ENCODE assay signal across 9 cellular contexts in the genomic region with DNA sequence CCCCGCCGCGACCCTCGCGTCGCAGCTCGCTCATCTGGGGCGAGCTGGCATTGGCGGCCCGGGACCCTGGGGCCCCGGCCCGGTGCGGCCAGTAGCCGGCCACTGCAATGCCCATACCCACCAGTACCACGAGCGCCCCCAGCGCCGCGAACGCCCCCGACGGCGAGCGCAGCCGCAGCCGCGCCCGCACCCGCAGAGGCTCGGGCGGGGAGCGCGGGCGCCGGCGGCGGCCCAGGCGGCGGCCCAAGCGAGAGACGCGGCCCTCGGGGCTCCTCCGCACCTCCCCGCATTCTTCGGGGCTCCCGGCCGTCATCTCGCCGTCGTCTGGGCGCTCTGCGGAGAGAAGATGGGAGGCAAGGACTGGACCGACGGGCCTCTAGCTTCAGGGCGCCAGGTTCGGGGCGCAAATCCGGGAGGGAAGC. TPM values are rescaled to one million over a fixed set of nuclear protein-coding genes. Genes with fewer than 3 reads are reported as not detected.
A peak's percentile ranks its signal among the peaks of the same experiment; 100 is the strongest.
DNase-seq lines count a peak whose midpoint lies in the region; ATAC-seq and TF ChIP-seq lines count a peak whose summit lies in the region.
"Had no signal": no experiment of that assay in that cellular context is flagged by ENCODE, and none has a peak within 500 bp of the region (broad histone marks: within the 10 kb centered on the region; RNA-seq: fewer than 3 reads in every experiment).

No MANE protein-coding gene starts in this region.

- no peaks in the 10 kb centered on the region for H3K9me3 Mint-ChIP-seq in naive thymus-derived CD8-positive, alpha-beta T cell

- no peaks in the 10 kb centered on the region for H4K20me1 ChIP-seq in GM23248 (ENCODE audit: insufficient read depth)

- H3K27ac ChIP-seq in A673 (ENCODE audit: low read depth, low read length, poor library complexity, severe bottlenecking) (no peak overlapping the region), GM23248 (no peak overlapping the region)
- H3K27ac ChIP-seq in effector memory CD4-positive, alpha-beta T cell (ENCODE audit: insufficient read depth, low read length, poor library complexity, severe bottlenecking), result no peak overlapping the region

- peaks cover 9% of the 10 kb centered on the region for H3K4me1 ChIP-seq in A673 (ENCODE audit: insufficient read depth, low read length, poor library complexity, severe bottlenecking)
- no peaks in the 10 kb centered on the region for H3K4me1 ChIP-seq in GM23248 (ENCODE audit: insufficient read depth)
- peaks cover 22% of the 10 kb centered on the region for H3K4me1 ChIP-seq in effector memory CD4-positive, alpha-beta T cell (ENCODE audit: control insufficient read depth, insufficient read depth, low read length, poor library complexity, severe bottlenecking)

- ATAC-seq in naive thymus-derived CD8-positive, alpha-beta T cell, result peak; percentile 14 to 19
- ATAC-seq in GM18868 (IDR thresholded peaks at IDR 0.05; ENCODE audit: unreplicated experiment), result no peak

- H2AFZ ChIP-seq in GM23248, result peak overlapping the region; percentile 62

- peak overlapping the region in 3 of 10 donors; percentile 36 to 77 (median 45) for H3K4me3 Mint-ChIP-seq in naive thymus-derived CD8-positive, alpha-beta T cell

- H3K9me2 ChIP-seq in GM23248 (ENCODE audit: insufficient read depth), result no peaks in the 10 kb centered on the region

- no peak overlapping the region for H3K27ac Mint-ChIP-seq in naive thymus-derived CD8-positive, alpha-beta T cell

- DNase-seq in A673 (ENCODE audit: low spot score) (peak; percentile 44), GM23248 (peak; percentile 46), NCI-H82 (lab: John Stamatoyannopoulos, UW) (no peak), NCI-H1694 (lab: John Stamatoyannopoulos, UW) (no peak), NCI-H2171 treated with DMSO at 0.1 percent for 48 hours (lab: John Stamatoyannopoulos, UW) (no peak)
- DNase-seq in effector memory CD4-positive, alpha-beta T cell, result no peak
- peak in 3 of 10 donors; percentile 7 to 22 (median 10) for DNase-seq in naive thymus-derived CD8-positive, alpha-beta T cell

- in situ Hi-C loops in GM23248 (cut with MboI), result no loop called here

- H3K9me3 ChIP-seq in A673 (ENCODE audit: low read depth, low read length, poor library complexity, severe bottlenecking) (no peaks in the 10 kb centered on the region), GM23248 (ENCODE audit: low read depth) (no peaks in the 10 kb centered on the region)
- H3K9me3 ChIP-seq in effector memory CD4-positive, alpha-beta T cell (ENCODE audit: control insufficient read depth, low read length), result no peaks in the 10 kb centered on the region
- H3K9me3 ChIP-seq: body of pancreas had no signal

- peaks cover 26% of the 10 kb centered on the region for H3K36me3 ChIP-seq in A673 (ENCODE audit: insufficient read depth, low read length, poor library complexity, severe bottlenecking)
- H3K36me3 ChIP-seq in GM23248 (ENCODE audit: low read depth), result peaks cover 3% of the 10 kb centered on the region; the same call in 1 of the 2 replicates
- peaks cover 15% of the 10 kb centered on the region for H3K36me3 ChIP-seq in effector memory CD4-positive, alpha-beta T cell (ENCODE audit: control insufficient read depth, insufficient read depth, low read length)

- H3K9ac ChIP-seq in GM23248, result peak overlapping the region; percentile 89

- 0 to 5% methylated on average over 8 to 53 of the region's 59 CpGs for WGBS in GM23248 (ENCODE audit: low coverage in 1 of 2, low lambda C conversion rate in 2 of 2, missing lambda C conversion rate in 2 of 2), 2 experiments

- 0 out of 2 replicates have a peak, but pooled peaks cover 7% of the 10 kb centered on the region for H3K79me2 ChIP-seq in GM23248 (ENCODE audit: insufficient read depth)

- peaks cover 8 to 27% (median 12%) of the 10 kb centered on the region in 5 donors for H3K27me3 Mint-ChIP-seq in naive thymus-derived CD8-positive, alpha-beta T cell

- H3K36me3 Mint-ChIP-seq in naive thymus-derived CD8-positive, alpha-beta T cell, result peaks cover 0 to 37% (median 10%) of the 10 kb centered on the region in 3 donors

- H3F3A ChIP-seq in GM23248 (ENCODE audit: insufficient read depth), result peaks cover 5% of the 10 kb centered on the region; the same call in 1 of the 2 replicates

- POLR2A ChIA-PET in A673 (lab: Charles Lee; ENCODE audit: low non-redundant PET), result no interaction called here
- POLR2A ChIA-PET in naive thymus-derived CD8-positive, alpha-beta T cell (lab: Charles Lee), result interaction anchor here (0.9 to 1.4 kb wide), 4 partner anchors 14 to 237 kb away, joined by 3 to 5 read pairs (median 4); a partner anchor contains a TSS

- intact Hi-C loops in A673 (cut with micrococcal nuclease; ENCODE audit: unreplicated experiment), result loop anchor here (5.0 kb wide), 2 partner anchors 224 to 239 kb away; no protein-coding TSS in a partner anchor

- H3K4me1 Mint-ChIP-seq in naive thymus-derived CD8-positive, alpha-beta T cell, result peaks cover 11 to 19% (median 13%) of the 10 kb centered on the region in 4 donors

- peak overlapping the region; percentile 50 for H3K4me3 ChIP-seq in A673 (ENCODE audit: low read depth, low read length, poor library complexity, severe bottlenecking)
- peak overlapping the region; percentile 74 for H3K4me3 ChIP-seq in GM23248
- H3K4me3 ChIP-seq in effector memory CD4-positive, alpha-beta T cell (ENCODE audit: insufficient read depth, low read depth, low read length, poor library complexity, severe bottlenecking), result peak overlapping the region; percentile 54
- H3K4me3 ChIP-seq: body of pancreas had no signal

- CTCF ChIA-PET in A673 (lab: Charles Lee), result interaction anchor here (0.5 to 1.6 kb wide), 4 partner anchors 28 to 239 kb away, joined by 3 to 8 read pairs (median 5); no protein-coding TSS in a partner anchor

- TF ChIP-seq CTCF in A673 (conservative IDR thresholded peaks at IDR 0.05; ENCODE audit: low read depth, low read length), result no peak

- H3K27me3 ChIP-seq in A673 (replicated peaks; ENCODE audit: insufficient read depth, low read depth, low read length, poor library complexity), result no peaks in the 10 kb centered on the region
- no peaks in the 10 kb centered on the region for H3K27me3 ChIP-seq in GM23248 (replicated peaks; ENCODE audit: insufficient read depth)
- peaks cover 37% of the 10 kb centered on the region for H3K27me3 ChIP-seq in effector memory CD4-positive, alpha-beta T cell (replicated peaks; ENCODE audit: control insufficient read depth, insufficient read depth, low read length, poor library complexity, severe bottlenecking)

- H3K4me2 ChIP-seq in GM23248 (ENCODE audit: unreplicated experiment), result peak overlapping the region; percentile 66

- BruUV-seq in A673 (replicated peaks; lab: Mats Ljungman, UMichigan), result no TSS peak

RNA-seq across cellular contexts. Expression of a gene that starts 2.2 kb away (rescaled TPM):
- 1.1 and 1.3 TPM in 2 replicates for total RNA-seq in A673 (2021)
- 20.4 TPM in 2 replicates for total RNA-seq in GM23248 (2014; rRNA removed; shearing (Covaris generic))
- 5.1 and 6.3 TPM in 2 replicates for polyA plus RNA-seq in GM23248 (2016; fragmentation: Nextera tagmentation; extraction: Ambion mirVana)
- total RNA-seq in naive thymus-derived CD8-positive, alpha-beta T cell, result not detected
- under 1 TPM in 1 of 3 donors, not detected in 2; 0.08 TPM for polyA plus RNA-seq in naive thymus-derived CD8-positive, alpha-beta T cell

Comparison
In these comparisons a context has a peak if more than half of its experiments do, and no peak if none do; other contexts are left out.
1. DNase-seq: peak in A673 (single experiment) and GM23248 (single experiment); none in effector memory CD4-positive, alpha-beta T cell (0 of 3), NCI-H82 (single experiment), NCI-H1694 (single experiment) and NCI-H2171 treated with DMSO at 0.1 percent for 48 hours (single experiment).
2. Peak in every context shown above with its lines, with median percentiles within 50 percentile points of each other: H3K4me3 ChIP-seq.